In the genomic region with DNA sequence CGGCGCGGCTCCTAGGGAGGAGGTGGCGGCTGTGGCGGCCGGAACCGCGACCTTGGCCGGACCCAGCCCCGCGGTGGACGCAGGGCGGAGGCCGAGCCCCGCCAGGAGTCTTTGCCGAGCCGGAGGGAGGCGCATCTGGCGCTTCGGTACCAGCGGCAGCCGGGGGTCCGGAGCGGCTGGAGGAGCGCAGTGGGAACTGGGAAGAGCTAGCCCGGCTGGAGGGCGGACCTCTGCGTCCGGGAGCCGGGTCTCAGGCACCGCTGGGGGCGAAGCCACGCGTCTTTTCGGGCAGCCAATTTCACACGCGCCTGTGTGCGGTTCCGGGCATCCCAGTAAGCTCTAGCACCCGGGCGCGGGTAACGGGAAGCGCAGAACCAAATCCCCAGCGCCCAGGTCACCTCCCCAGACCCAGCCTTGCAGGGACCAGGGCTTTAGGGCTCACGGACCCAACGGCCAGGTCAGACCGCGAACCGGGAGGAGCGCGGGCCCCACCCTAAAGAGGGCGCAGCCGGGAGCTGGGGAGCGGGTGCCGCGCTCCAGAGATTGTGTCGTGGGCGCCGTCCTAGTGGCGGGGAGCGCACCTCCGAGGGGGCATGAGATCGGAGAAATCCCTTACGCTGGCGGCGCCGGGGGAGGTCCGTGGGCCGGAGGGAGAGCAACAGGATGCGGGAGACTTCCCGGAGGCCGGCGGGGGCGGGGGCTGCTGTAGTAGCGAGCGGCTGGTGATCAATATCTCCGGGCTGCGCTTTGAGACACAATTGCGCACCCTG, we compare ENCODE assay signal across 9 cellular contexts.
A peak's percentile ranks its signal among the peaks of the same experiment; 100 is the strongest.
DNase-seq lines count a peak whose midpoint lies in the region; ATAC-seq and TF ChIP-seq lines count a peak whose summit lies in the region.
"Had no signal": no experiment of that assay in that cellular context is flagged by ENCODE, and none has a peak within 500 bp of the region (broad histone marks: within the 10 kb centered on the region; RNA-seq: fewer than 3 reads in every experiment).

No MANE protein-coding gene starts in this region.

- H3K27me3 ChIP-seq in GM23338 (ENCODE audit: insufficient read depth) (peaks cover 59% of the 10 kb centered on the region), iPS DF 6.9 (ENCODE audit: control insufficient read depth, insufficient read depth, low read length) (peaks cover 18% of the 10 kb centered on the region), MM.1S (replicated peaks; ENCODE audit: insufficient read depth, low read length) (no peaks in the 10 kb centered on the region)

- peak overlapping the region; percentile 79 for H3K4me2 ChIP-seq in GM23338
- no peak overlapping the region for H3K4me2 ChIP-seq in MM.1S (ENCODE audit: low read depth, low read length)

- H3K4me1 Mint-ChIP-seq in GM23338, result peaks cover 2% of the 10 kb centered on the region; the same call in 2 of the 3 replicates
- peaks cover 40% of the 10 kb centered on the region for H3K4me1 Mint-ChIP-seq in activated CD4-positive, alpha-beta memory T cell treated with anti-CD3 and anti-CD28 coated beads for 36 hours (ENCODE audit: low read depth)

- H3K36me3 Mint-ChIP-seq in GM23338 (ENCODE audit: low read depth), result peaks cover 13% of the 10 kb centered on the region
- H3K36me3 Mint-ChIP-seq in activated CD4-positive, alpha-beta memory T cell treated with anti-CD3 and anti-CD28 coated beads for 36 hours, result no peaks in the 10 kb centered on the region

- intact Hi-C loops in activated CD4-positive, alpha-beta memory T cell treated with anti-CD3 and anti-CD28 coated beads for 36 hours (cut with micrococcal nuclease), result loop anchor here (5.0 kb wide), 1 partner anchor 302 kb away; no protein-coding TSS in a partner anchor

- WGBS in iPS DF 6.9 (ENCODE audit: insufficient coverage, insufficient read length), result no CpG with 5 or more reads among the region's 80 CpGs

- CTCF ChIA-PET in activated CD4-positive, alpha-beta memory T cell treated with anti-CD3 and anti-CD28 coated beads for 36 hours (lab: Charles Lee), result interaction anchor here (0.7 to 1.8 kb wide), 2 partner anchors 19 to 48 kb away, joined by 3 to 6 read pairs; no protein-coding TSS in a partner anchor

- no peaks in the 10 kb centered on the region for H3K79me2 ChIP-seq in GM23338 (replicated peaks; ENCODE audit: insufficient read depth)
- H3K79me2 ChIP-seq in MM.1S (ENCODE audit: low read length), result no peaks in the 10 kb centered on the region

- H4K20me1 ChIP-seq in GM23338 (replicated peaks; ENCODE audit: insufficient read depth) (peaks cover 10% of the 10 kb centered on the region), MM.1S (ENCODE audit: insufficient read depth, low read length) (no peaks in the 10 kb centered on the region)

- H3K9me3 ChIP-seq in iPS DF 6.9 (ENCODE audit: control insufficient read depth, insufficient read depth, low read length) (no peaks in the 10 kb centered on the region), MM.1S (replicated peaks; ENCODE audit: insufficient read depth, low read length) (no peaks in the 10 kb centered on the region)

- H3K4me1 ChIP-seq in GM23338 (ENCODE audit: insufficient read depth) (no peaks in the 10 kb centered on the region; the same call in 1 of the 2 replicates), iPS DF 6.9 (ENCODE audit: control insufficient read depth, insufficient read depth, low read length) (no peaks in the 10 kb centered on the region; the same call in 1 of the 2 replicates), MM.1S (ENCODE audit: low read length) (no peaks in the 10 kb centered on the region)

- H3K9ac ChIP-seq in MM.1S (ENCODE audit: low read length), result no peak overlapping the region

- H3K36me3 ChIP-seq in GM23338 (ENCODE audit: insufficient read depth) (no peaks in the 10 kb centered on the region), iPS DF 6.9 (ENCODE audit: control insufficient read depth, insufficient read depth, low read length) (no peaks in the 10 kb centered on the region), MM.1S (replicated peaks; ENCODE audit: insufficient read depth, low read length) (no peaks in the 10 kb centered on the region)

- DNase-seq in GM23338 (ENCODE audit: low spot score) (peak; percentile 67), iPS DF 6.9 (ENCODE audit: low read depth, low spot score) (no peak), NCI-H2081 treated with DMSO at 0.1 percent for 48 hours (lab: John Stamatoyannopoulos, UW) (no peak), MM.1S (no peak), AML-193 (lab: John Stamatoyannopoulos, UW) (no peak)
- peak; percentile 54 for DNase-seq in activated CD4-positive, alpha-beta memory T cell treated with anti-CD3 and anti-CD28 coated beads for 36 hours

- POLR2A ChIA-PET in activated CD4-positive, alpha-beta memory T cell treated with anti-CD3 and anti-CD28 coated beads for 36 hours (lab: Charles Lee), result interaction anchor here (1.2 kb wide), 1 partner anchor 9 kb away, joined by 3 read pairs; no protein-coding TSS in a partner anchor

- peaks cover 3% of the 10 kb centered on the region; the same call in 1 of the 2 replicates for H3K9me2 ChIP-seq in GM23338 (ENCODE audit: insufficient read depth)
- H3K9me2 ChIP-seq in MM.1S (replicated peaks; ENCODE audit: insufficient read depth, low read length), result no peaks in the 10 kb centered on the region

- H3K9me3 Mint-ChIP-seq in GM23338, result peaks cover 7% of the 10 kb centered on the region; the same call in 2 of the 3 replicates
- no peaks in the 10 kb centered on the region for H3K9me3 Mint-ChIP-seq in activated CD4-positive, alpha-beta memory T cell treated with anti-CD3 and anti-CD28 coated beads for 36 hours

- TF ChIP-seq CTCF in GM23338 (conservative IDR thresholded peaks at IDR 0.05; ENCODE audit: low read depth in 2 of 2) (no peak; a peak in 1 of 4 replicates), MM.1S (IDR thresholded peaks at IDR 0.05; ENCODE audit: low read length) (no peak)

- no peak overlapping the region for H3K27ac Mint-ChIP-seq in GM23338
- H3K27ac Mint-ChIP-seq in activated CD4-positive, alpha-beta memory T cell treated with anti-CD3 and anti-CD28 coated beads for 36 hours, result no peak overlapping the region

- peak overlapping the region; percentile 75 for H3K4me3 Mint-ChIP-seq in GM23338
- H3K4me3 Mint-ChIP-seq in activated CD4-positive, alpha-beta memory T cell treated with anti-CD3 and anti-CD28 coated beads for 36 hours, result peak overlapping the region; percentile 60

- ATAC-seq in GM23338 (peak; percentile 70), GM21825 (IDR thresholded peaks at IDR 0.05; ENCODE audit: unreplicated experiment) (no peak)
- ATAC-seq: Panc1 had no signal

- peak overlapping the region; percentile 78 for H3K4me3 ChIP-seq in GM23338
- peak overlapping the region; percentile 41; the same call in 1 of the 2 replicates for H3K4me3 ChIP-seq in iPS DF 6.9 (ENCODE audit: low read length)
- peak overlapping the region in 6 of 7 experiments; percentile 14 to 45 (median 28) for H3K4me3 ChIP-seq in skin epidermis
- no peak overlapping the region for H3K4me3 ChIP-seq in MM.1S (ENCODE audit: low read length)

- H3K27ac ChIP-seq in GM23338 (ENCODE audit: low read depth) (no peak overlapping the region), iPS DF 6.9 (ENCODE audit: low read length) (no peak overlapping the region), skin epidermis (peak overlapping the region in 5 of 21 experiments; percentile 1 to 69 (median 27)), MM.1S (ENCODE audit: low read length) (no peak overlapping the region)

- H3F3A ChIP-seq in GM23338 (replicated peaks; ENCODE audit: low read depth) (no peaks in the 10 kb centered on the region), MM.1S (ENCODE audit: insufficient read depth, low read length) (no peaks in the 10 kb centered on the region)

- peaks cover 46% of the 10 kb centered on the region for H3K27me3 Mint-ChIP-seq in GM23338 (ENCODE audit: insufficient read depth, low read depth, poor library complexity)
- peaks cover 22% of the 10 kb centered on the region for H3K27me3 Mint-ChIP-seq in activated CD4-positive, alpha-beta memory T cell treated with anti-CD3 and anti-CD28 coated beads for 36 hours

- peak overlapping the region; percentile 89 for H2AFZ ChIP-seq in GM23338
- no peak overlapping the region for H2AFZ ChIP-seq in MM.1S (ENCODE audit: low read length)

TF ChIP-seq in GM23338, 12 proteins besides CTCF, POLR2A, EP300 and RAD21:
- no peak for TF ChIP-seq NANOG (IDR thresholded peaks at IDR 0.05; ENCODE audit: borderline replicate concordance)
- TF ChIP-seq CREB1 (CRISPR knock-in tag; IDR thresholded peaks at IDR 0.05; ENCODE audit: low read depth), result no peak
- no peak for TF ChIP-seq STAT1 (IDR thresholded peaks at IDR 0.05; ENCODE audit: unreplicated experiment)
- no peak for TF ChIP-seq JUNB (IDR thresholded peaks at IDR 0.05; ENCODE audit: unreplicated experiment)
- no peak for TF ChIP-seq POLR2AphosphoS5 (IDR thresholded peaks at IDR 0.05; ENCODE audit: low read depth)
TF ChIP-seq in GM23338: peak in this region for 0.

Comparison
In these comparisons a context has a peak if more than half of its experiments do, and no peak if none do; other contexts are left out.
1. DNase-seq: peak in GM23338 (single experiment) and activated CD4-positive, alpha-beta memory T cell treated with anti-CD3 and anti-CD28 coated beads for 36 hours (single experiment); none in iPS DF 6.9 (single experiment), NCI-H2081 treated with DMSO at 0.1 percent for 48 hours (single experiment), MM.1S (single experiment) and AML-193 (0 of 2).